Comparison of ENCODE assay signal across 8 cellular contexts in genomic region chr7:151759591-151760042, GRCh38.
DNase-seq lines count a peak whose midpoint lies in the region; ATAC-seq and TF ChIP-seq lines count a peak whose summit lies in the region.

No MANE protein-coding gene starts in this region.

- H3K36me3 Mint-ChIP-seq in naive B cell, result peaks cover 0 to 8% of the 10 kb centered on the region in 2 donors

- H2AFZ ChIP-seq in DND-41 (ENCODE audit: low read depth, low read length), result no peak overlapping the region

- ATAC-seq in DND-41 (ENCODE audit: insufficient read depth, low read depth) (peak; percentile 90), HG02852 (IDR thresholded peaks at IDR 0.05; ENCODE audit: unreplicated experiment) (peak; percentile 65), naive B cell (ENCODE audit: low read depth in 2 of 2) (peak; percentile 38 to 70)

- no peak overlapping the region for H3K27ac ChIP-seq in DND-41 (ENCODE audit: low read length)
- H3K27ac ChIP-seq in tibial artery, result no peak overlapping the region

- H3K79me2 ChIP-seq in DND-41 (ENCODE audit: insufficient read depth, low read length), result no peaks in the 10 kb centered on the region

- H3K27me3 ChIP-seq in DND-41 (ENCODE audit: insufficient read depth, low read length, poor library complexity) (peaks cover 9% of the 10 kb centered on the region), tibial artery (no peaks in the 10 kb centered on the region)

- H3K9me3 ChIP-seq in DND-41 (ENCODE audit: insufficient read depth, low read length, severe bottlenecking) (no peaks in the 10 kb centered on the region), tibial artery (no peaks in the 10 kb centered on the region)

- H4K20me1 ChIP-seq in DND-41 (ENCODE audit: insufficient read depth, low read length), result no peaks in the 10 kb centered on the region

- H3K36me3 ChIP-seq in DND-41 (ENCODE audit: insufficient read depth, low read length) (no peaks in the 10 kb centered on the region), tibial artery (no peaks in the 10 kb centered on the region)

- intact Hi-C loops in tibial artery (cut with DNase I; ENCODE audit: low total_unique reads), result loop anchor here (5.0 to 10.0 kb wide), 3 partner anchors 135 to 385 kb away; no protein-coding TSS in a partner anchor

- no peak overlapping the region for H3K27ac Mint-ChIP-seq in naive B cell

- peak; percentile 93 for TF ChIP-seq CTCF in DND-41 (IDR thresholded peaks at IDR 0.05; ENCODE audit: borderline replicate concordance, extremely low read depth, low read length, poor library complexity, severe bottlenecking)
- peak; percentile 98 for TF ChIP-seq CTCF in epithelial cell of proximal tubule (conservative IDR thresholded peaks at IDR 0.05; ENCODE audit: low read depth, low read length)
- TF ChIP-seq CTCF in tibial artery (IDR thresholded peaks at IDR 0.05), result peak; percentile 86 to 90

- H3K4me1 ChIP-seq in DND-41 (ENCODE audit: insufficient read depth, low read length) (no peaks in the 10 kb centered on the region), tibial artery (peaks cover 0 to 51% (median 41%) of the 10 kb centered on the region in 4 donors)

- peaks cover 10 to 22% (median 14%) of the 10 kb centered on the region in 3 donors for H3K4me1 Mint-ChIP-seq in naive B cell

- H3K9ac ChIP-seq in DND-41 (ENCODE audit: low read depth, low read length), result no peak overlapping the region

- no peaks in the 10 kb centered on the region for H3K27me3 Mint-ChIP-seq in naive B cell

- no peak overlapping the region for H3K4me3 ChIP-seq in DND-41 (ENCODE audit: low read depth in 1 of 2, low read length in 2 of 2)
- no peak overlapping the region for H3K4me3 ChIP-seq in epithelial cell of proximal tubule (ENCODE audit: low read depth, low read length)
- H3K4me3 ChIP-seq in tibial artery, result no peak overlapping the region

- DNase-seq in DND-41 (peak; percentile 67), NCI-H526 (lab: John Stamatoyannopoulos, UW) (peak; percentile 58 to 89), epithelial cell of proximal tubule (ENCODE audit: low read depth) (no peak), naive B cell (peak; percentile 48), tibial artery (peak in 1 of 2 donors; percentile 78), KG1 (lab: John Stamatoyannopoulos, UW) (no peak)
- DNase-seq in activated CD8-positive, alpha-beta memory T cell treated with anti-CD3 and anti-CD28 coated beads, Interleukin-2, amount 50 U/mL, for 48 hours, result peak; percentile 74

- H3K4me3 Mint-ChIP-seq in naive B cell, result no peak overlapping the region

- H3K4me2 ChIP-seq in DND-41 (ENCODE audit: insufficient read depth, low read length), result no peak overlapping the region

- no peaks in the 10 kb centered on the region for H3K9me3 Mint-ChIP-seq in naive B cell

Comparison
In these comparisons a context has a peak if more than half of its experiments do, and no peak if none do; other contexts are left out.
1. DNase-seq: peak in DND-41 (single experiment), NCI-H526 (2 of 2), activated CD8-positive, alpha-beta memory T cell treated with anti-CD3 and anti-CD28 coated beads, Interleukin-2, amount 50 U/mL, for 48 hours (single experiment) and naive B cell (single experiment); none in epithelial cell of proximal tubule (single experiment) and KG1 (single experiment).
2. Peak in every context shown above with its lines, with median percentiles within 50 percentile points of each other: ATAC-seq and CTCF ChIP-seq.